ENCODE assay signal across 1 cellular context in genomic region chr14:93936926-93937325, GRCh38.
TF ChIP-seq lines count a peak whose summit lies in the region.

No MANE protein-coding gene starts in this region.

TF ChIP-seq in H1, 55 proteins besides CTCF, POLR2A, EP300 and RAD21:
- no peak for TF ChIP-seq SP1 (IDR thresholded peaks at IDR 0.05; ENCODE audit: low read depth, low read length)
- no peak for TF ChIP-seq NANOG (IDR thresholded peaks at IDR 0.05; ENCODE audit: insufficient read depth, low read depth, low read length, poor library complexity, severe bottlenecking)
- no peak for TF ChIP-seq SIRT6 (IDR thresholded peaks at IDR 0.05; ENCODE audit: low read length)
- no peak for TF ChIP-seq BRCA1 (IDR thresholded peaks at IDR 0.05; ENCODE audit: low read depth, low read length)
- TF ChIP-seq ATF2 (IDR thresholded peaks at IDR 0.05; ENCODE audit: low read length) = no peak
- TF ChIP-seq HDAC2 (IDR thresholded peaks at IDR 0.05; ENCODE audit: borderline replicate concordance in 1 of 2, low read depth in 2 of 2, low read length in 2 of 2) = no peak
- TF ChIP-seq SIN3A (conservative IDR thresholded peaks at IDR 0.05 in 1 of 2, IDR thresholded peaks at IDR 0.05 in 1 of 2; ENCODE audit: low read depth in 1 of 2, low read length in 2 of 2) = no peak
- TF ChIP-seq PHF8 (conservative IDR thresholded peaks at IDR 0.05; ENCODE audit: low read depth, low read length) = no peak
- TF ChIP-seq RBBP5 (IDR thresholded peaks at IDR 0.05; ENCODE audit: borderline replicate concordance, low read depth, low read length) = no peak
- TF ChIP-seq ASH2L (IDR thresholded peaks at IDR 0.05; ENCODE audit: low read length) = no peak
- no peak for TF ChIP-seq CTBP2 (IDR thresholded peaks at IDR 0.05; ENCODE audit: borderline replicate concordance, insufficient read depth, insufficient read length, low read length)
- no peak for TF ChIP-seq RXRA (IDR thresholded peaks at IDR 0.05; ENCODE audit: insufficient read depth, low read depth, low read length)
